ENCODE assay signal across 24 cellular contexts in genomic region chr1:193142409-193142808, GRCh38. TPM values are rescaled to one million over a fixed set of nuclear protein-coding genes. Genes with fewer than 3 reads are reported as not detected.
"Had no signal": no experiment of that assay in that cellular context is flagged by ENCODE, and none has a peak within 500 bp of the region (broad histone marks: within the 10 kb centered on the region; RNA-seq: fewer than 3 reads in every experiment).

No MANE protein-coding gene starts in this region.

- H3K9me3 Mint-ChIP-seq: activated naive CD4-positive, alpha-beta T cell treated with anti-CD3 and anti-CD28 coated beads for 36 hours; activated naive CD8-positive, alpha-beta T cell treated with anti-CD3 and anti-CD28 coated beads for 36 hours; activated T-cell treated with anti-CD3 and anti-CD28 coated beads, Interleukin-2, amount 50 U/mL, for 4 hours; activated T-helper 17 cell treated with anti-CD3 and anti-CD28 coated beads, Interleukin-2, amount 50 U/mL, for 72 hours had no signal

- H3K4me1 ChIP-seq: Peyer's patch, SJSA1 had no signal

- H3K27me3 Mint-ChIP-seq: activated CD8-positive, alpha-beta memory T cell treated with anti-CD3 and anti-CD28 coated beads, Interleukin-2, amount 10 ng/mL, durations not matched to agents 7 days and 5 days; activated naive CD8-positive, alpha-beta T cell treated with anti-CD3 and anti-CD28 coated beads for 36 hours; activated T-helper 17 cell treated with anti-CD3 and anti-CD28 coated beads, Interleukin-2, amount 50 U/mL, for 72 hours had no signal

- H3K4me3 Mint-ChIP-seq: activated CD8-positive, alpha-beta memory T cell treated with anti-CD3 and anti-CD28 coated beads, Interleukin-2, amount 10 ng/mL, durations not matched to agents 7 days and 5 days; activated naive CD4-positive, alpha-beta T cell treated with anti-CD3 and anti-CD28 coated beads for 36 hours; activated naive CD8-positive, alpha-beta T cell treated with anti-CD3 and anti-CD28 coated beads for 36 hours; activated T-cell treated with anti-CD3 and anti-CD28 coated beads, Interleukin-2, amount 50 U/mL, for 4 hours; activated T-helper 17 cell treated with anti-CD3 and anti-CD28 coated beads, Interleukin-2, amount 50 U/mL, for 72 hours had no signal

- H3K27ac Mint-ChIP-seq: activated naive CD8-positive, alpha-beta T cell treated with anti-CD3 and anti-CD28 coated beads for 36 hours had no signal

- H3K27me3 ChIP-seq: adrenal gland, Peyer's patch, SJSA1 had no signal

- H3K4me3 ChIP-seq: adrenal gland, Peyer's patch, SJSA1 had no signal

- H3K9me3 ChIP-seq: adrenal gland, Peyer's patch, SJSA1 had no signal

- DNase-seq: activated CD4-positive, alpha-beta T cell treated with anti-CD3 and anti-CD28 coated beads for 4 hours; activated CD4-positive, alpha-beta T cell treated with anti-CD3 and anti-CD28 coated beads, Interleukin-2, amount 50 U/mL, for 48 hours; activated CD8-positive, alpha-beta memory T cell treated with anti-CD3 and anti-CD28 coated beads, Interleukin-2, amount 10 ng/mL, durations not matched to agents 7 days and 5 days; activated gamma-delta T cell; activated naive CD4-positive, alpha-beta T cell treated with anti-CD3 and anti-CD28 coated beads for 36 hours; activated naive CD8-positive, alpha-beta T cell treated with anti-CD3 and anti-CD28 coated beads for 36 hours; activated T-cell treated with anti-CD3 and anti-CD28 coated beads, Interleukin-2, amount 50 U/mL, for 4 hours; adrenal gland; anterior cingulate cortex; cerebellar nuclear complex; Kasumi-1; NCI-H1048; NCI-H1930; NCI-H2107; NCI-H2171 treated with DMSO at 0.1 percent for 48 hours; NCI-H226; NCI-H526; Peyer's patch; Right ventricle myocardium superior; SW 1271 had no signal

- H3K27ac ChIP-seq: adrenal gland, Peyer's patch, RWPE1, SJSA1 had no signal

RNA-seq across cellular contexts. Expression of gene B3GALT2, which starts 44.0 kb away (rescaled TPM):
- total RNA-seq: activated naive CD4-positive, alpha-beta T cell treated with anti-CD3 and anti-CD28 coated beads for 36 hours; activated naive CD8-positive, alpha-beta T cell treated with anti-CD3 and anti-CD28 coated beads for 36 hours; NCI-H460 had no signal
